17 cellular contexts compared by ENCODE assay signal in the genomic region with DNA sequence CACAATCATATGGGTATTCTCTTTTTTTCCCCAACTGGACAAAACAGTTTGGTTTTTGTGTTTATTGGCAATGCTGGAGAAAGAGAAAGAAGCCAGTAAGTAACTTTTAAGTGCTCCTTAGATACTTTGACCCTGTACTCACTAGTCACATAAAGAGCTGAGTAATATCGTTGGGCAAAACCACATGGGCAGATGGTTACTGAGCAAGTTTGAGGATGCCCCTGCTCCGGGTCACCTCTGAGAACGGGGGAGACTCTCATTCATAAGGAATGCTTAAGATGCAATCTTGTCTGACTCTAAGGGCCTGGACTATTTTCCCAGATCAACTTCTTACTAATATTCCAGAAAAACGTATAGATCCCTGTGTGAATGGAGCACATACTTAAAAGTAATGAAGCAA.
A peak's percentile ranks its signal among the peaks of the same experiment; 100 is the strongest.
DNase-seq lines count a peak whose midpoint lies in the region; FAIRE-seq and TF ChIP-seq lines count a peak whose summit lies in the region.
"Had no signal": no experiment of that assay in that cellular context is flagged by ENCODE, and none has a peak within 500 bp of the region (broad histone marks: within the 10 kb centered on the region; RNA-seq: fewer than 3 reads in every experiment).

No MANE protein-coding gene starts in this region.

- H3K27me3 ChIP-seq in H7 (ENCODE audit: control insufficient read depth, insufficient read depth, low read length): no peaks in the 10 kb centered on the region
- H3K27me3 ChIP-seq: transverse colon had no signal

- no peaks in the 10 kb centered on the region; the same call in 1 of the 2 replicates for H3K36me3 ChIP-seq in H7 (replicated peaks; ENCODE audit: control insufficient read depth, insufficient read depth, low read length)
- H3K36me3 ChIP-seq: transverse colon had no signal

- peak overlapping the region; percentile 64 for H3K27ac ChIP-seq in epithelial cell of prostate
- H3K27ac ChIP-seq: transverse colon had no signal

- FAIRE-seq in D721Med (lab: Jason Lieb, UNC): no peak

- DNase-seq in GM03348 (ENCODE audit: low spot score): peak; percentile 62
- DNase-seq in RPMI7951 (ENCODE audit: low read depth): peak; percentile 84
- peak; percentile 48 for DNase-seq in epithelial cell of prostate (ENCODE audit: low read depth, low spot score)
- peak; percentile 78 for DNase-seq in renal cortical epithelial cell (ENCODE audit: low read depth)
- no peak for DNase-seq in H7
- no peak for DNase-seq in NCI-H345 (lab: John Stamatoyannopoulos, UW)
- no peak for DNase-seq in NK-92 (lab: John Stamatoyannopoulos, UW; ENCODE audit: unreplicated experiment)
- DNase-seq in D721Med (ENCODE audit: insufficient read length, low spot score): no peak
- DNase-seq: activated CD4-positive, CD25-positive, alpha-beta regulatory T cell treated with anti-CD3 and anti-CD28 coated beads, Interleukin-2, amount 50 U/mL, for 72 hours; activated CD8-positive, alpha-beta memory T cell treated with anti-CD3 and anti-CD28 coated beads, Interleukin-2, amount 50 U/mL, for 48 hours; CD8-positive, alpha-beta T cell; GDM1; natural killer cell; NCI-H1105 treated with DMSO at 0.1 percent for 48 hours; NCI-H226; retina; transverse colon had no signal

- TF ChIP-seq CTCF in D721Med (IDR thresholded peaks at IDR 0.05; ENCODE audit: insufficient read depth, missing control alignments): no peak

- no peak overlapping the region for H3K4me3 ChIP-seq in H7 (ENCODE audit: insufficient read depth, low read depth, low read length)
- H3K4me3 ChIP-seq: transverse colon had no signal

Comparison
In these comparisons a context has a peak if more than half of its experiments do, and no peak if none do; other contexts are left out.
1. DNase-seq: peak in GM03348 (single experiment), RPMI7951 (single experiment), epithelial cell of prostate (single experiment) and renal cortical epithelial cell (single experiment); none in H7 (single experiment), NCI-H345 (single experiment), NK-92 (single experiment) and D721Med (single experiment).